ENCODE assay signal across 1 cellular context in genomic region chr19:1601613-1602064, GRCh38.
TF ChIP-seq lines count a peak whose summit lies in the region.

No MANE protein-coding gene starts in this region.

TF ChIP-seq in H1, 55 proteins besides CTCF, POLR2A, EP300 and RAD21:
- TF ChIP-seq POLR2AphosphoS5 (IDR thresholded peaks at IDR 0.05; ENCODE audit: low read depth, low read length) (no peak), KDM1A (IDR thresholded peaks at IDR 0.05; ENCODE audit: borderline replicate concordance, low read length) (no peak), ASH2L (IDR thresholded peaks at IDR 0.05; ENCODE audit: low read length) (no peak), BACH1 (IDR thresholded peaks at IDR 0.05; ENCODE audit: low read length) (no peak), ATF2 (IDR thresholded peaks at IDR 0.05; ENCODE audit: low read length) (no peak), MAX (IDR thresholded peaks at IDR 0.05) (no peak), BRCA1 (IDR thresholded peaks at IDR 0.05; ENCODE audit: low read depth, low read length) (no peak), KDM4A (IDR thresholded peaks at IDR 0.05; ENCODE audit: low read depth, low read length, severe bottlenecking) (no peak)
